11 cellular contexts compared by ENCODE assay signal in the genomic region with DNA sequence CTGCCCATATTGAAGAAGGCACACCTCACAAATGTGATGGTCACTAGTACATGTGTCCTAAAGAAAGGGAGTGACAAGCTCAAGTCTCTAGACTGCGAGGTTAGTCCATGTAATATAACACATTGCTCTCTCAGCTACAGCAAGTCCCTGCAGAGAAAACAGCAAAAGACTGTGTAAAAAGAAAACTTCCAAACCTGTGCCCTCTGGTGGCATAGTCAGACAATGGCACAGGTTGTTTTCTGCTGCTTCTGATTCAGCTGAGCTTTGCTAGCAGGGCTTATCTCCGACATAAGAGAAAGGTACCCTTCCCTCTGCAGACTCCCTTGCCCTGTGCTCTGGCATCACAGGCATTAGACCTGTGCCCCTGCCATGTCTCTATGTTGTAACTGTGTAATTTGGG. TPM values are rescaled to one million over a fixed set of nuclear protein-coding genes. Genes with fewer than 3 reads are reported as not detected.
DNase-seq lines count a peak whose midpoint lies in the region; TF ChIP-seq lines count a peak whose summit lies in the region.
"Had no signal": no experiment of that assay in that cellular context is flagged by ENCODE, and none has a peak within 500 bp of the region (broad histone marks: within the 10 kb centered on the region; RNA-seq: fewer than 3 reads in every experiment).

No MANE protein-coding gene starts in this region.

- no peaks in the 10 kb centered on the region for H3K36me3 Mint-ChIP-seq in neural crest cell (ENCODE audit: low read depth)

- intact Hi-C loops in dorsolateral prefrontal cortex (cut with DNase I): loop anchor here in 1 of 2 donors (10.0 kb wide), 1 partner anchor 355 kb away; no protein-coding TSS in a partner anchor

- H3K27ac ChIP-seq in dorsolateral prefrontal cortex (no peak overlapping the region), tibial nerve (no peak overlapping the region)
- H3K27ac ChIP-seq: ascending aorta had no signal

- DNase-seq in NCI-H526 (lab: John Stamatoyannopoulos, UW) (peak; percentile 31 to 46), dorsolateral prefrontal cortex (no peak), neural crest cell (ENCODE audit: low read depth, low spot score) (no peak), T-helper 9 cell (no peak), NCI-H1694 treated with DMSO at 0.1 percent for 48 hours (lab: John Stamatoyannopoulos, UW) (no peak), NCI-H1092 (lab: John Stamatoyannopoulos, UW) (no peak), tibial nerve (ENCODE audit: low spot score in 2 of 2) (no peak)
- DNase-seq: activated CD4-positive, alpha-beta T cell treated with anti-CD3 and anti-CD28 coated beads, Interleukin-2, amount 10 ng/mL, durations not matched to agents 24 days and 14 days had no signal

- TF ChIP-seq CTCF in GM12875 (IDR thresholded peaks at IDR 0.05; ENCODE audit: borderline replicate concordance, insufficient read depth, low read depth, low read length): 0 out of 2 replicates have a peak, but pooled peaks have one; percentile 25
- TF ChIP-seq CTCF in dorsolateral prefrontal cortex (IDR thresholded peaks at IDR 0.05 in 54 of 56, conservative IDR thresholded peaks at IDR 0.05 in 2 of 56; ENCODE audit: low read depth in 1 of 56, partially characterized antibody in 56 of 56): peak in 33 of 56 donors; percentile 9 to 50 (median 28)
- TF ChIP-seq CTCF in neural crest cell (conservative IDR thresholded peaks at IDR 0.05): peak; percentile 43
- TF ChIP-seq CTCF in tibial nerve (IDR thresholded peaks at IDR 0.05): peak in 1 of 5 experiments; percentile 5

- H3K4me1 Mint-ChIP-seq in neural crest cell: no peaks in the 10 kb centered on the region
- H3K4me1 Mint-ChIP-seq: activated CD4-positive, alpha-beta T cell treated with anti-CD3 and anti-CD28 coated beads, Interleukin-2, amount 10 ng/mL, durations not matched to agents 24 days and 14 days had no signal

- no peaks in the 10 kb centered on the region for H3K36me3 ChIP-seq in tibial nerve
- H3K36me3 ChIP-seq: ascending aorta had no signal

- no peak overlapping the region for H3K27ac Mint-ChIP-seq in neural crest cell (ENCODE audit: unreplicated experiment)
- H3K27ac Mint-ChIP-seq: activated CD4-positive, alpha-beta T cell treated with anti-CD3 and anti-CD28 coated beads, Interleukin-2, amount 10 ng/mL, durations not matched to agents 24 days and 14 days had no signal

- H3K9me3 ChIP-seq in tibial nerve: no peaks in the 10 kb centered on the region
- H3K9me3 ChIP-seq: ascending aorta had no signal

- no peak overlapping the region for H3K4me3 ChIP-seq in GM12875 (ENCODE audit: low read depth, low read length)
- no peak overlapping the region for H3K4me3 ChIP-seq in dorsolateral prefrontal cortex
- H3K4me3 ChIP-seq in tibial nerve: no peak overlapping the region
- H3K4me3 ChIP-seq: ascending aorta had no signal

- H3K4me3 Mint-ChIP-seq in neural crest cell: no peak overlapping the region
- H3K4me3 Mint-ChIP-seq: activated CD4-positive, alpha-beta T cell treated with anti-CD3 and anti-CD28 coated beads, Interleukin-2, amount 10 ng/mL, durations not matched to agents 24 days and 14 days had no signal

- H3K9me3 Mint-ChIP-seq in neural crest cell: peaks cover 5% of the 10 kb centered on the region
- H3K9me3 Mint-ChIP-seq: activated CD4-positive, alpha-beta T cell treated with anti-CD3 and anti-CD28 coated beads, Interleukin-2, amount 10 ng/mL, durations not matched to agents 24 days and 14 days had no signal

- peaks cover 5% of the 10 kb centered on the region for H3K27me3 Mint-ChIP-seq in neural crest cell (ENCODE audit: low read depth)
- H3K27me3 Mint-ChIP-seq: activated CD4-positive, alpha-beta T cell treated with anti-CD3 and anti-CD28 coated beads, Interleukin-2, amount 10 ng/mL, durations not matched to agents 24 days and 14 days had no signal

- H3K4me1 ChIP-seq in tibial nerve: no peaks in the 10 kb centered on the region
- H3K4me1 ChIP-seq: ascending aorta had no signal

- TF ChIP-seq POLR2A in tibial nerve (IDR thresholded peaks at IDR 0.05): no peak

- TF ChIP-seq EP300 in tibial nerve (IDR thresholded peaks at IDR 0.05): no peak

- H3K27me3 ChIP-seq in dorsolateral prefrontal cortex: peaks cover 0 to 97% (median 54%) of the 10 kb centered on the region in 45 donors
- peaks cover 0 to 8% of the 10 kb centered on the region in 2 donors for H3K27me3 ChIP-seq in tibial nerve
- H3K27me3 ChIP-seq: ascending aorta had no signal

- WGBS in tibial nerve, 2 donors: 36 to 73% methylated on average over 2 of the region's 2 CpGs

RNA-seq across cellular contexts. Expression of gene SERPINA7, which starts 1.4 kb away (rescaled TPM):
- total RNA-seq in dorsolateral prefrontal cortex (1 to 10 TPM in 1 of 120 experiments, under 1 TPM in 1, not detected in 118; 0.33 to 1.2 TPM), neural crest cell (not detected in 2 replicates), tibial nerve (not detected)
- total RNA-seq: activated CD4-positive, alpha-beta T cell treated with anti-CD3 and anti-CD28 coated beads, Interleukin-2, amount 10 ng/mL, durations not matched to agents 24 days and 14 days; sciatic nerve had no signal

Comparison
In these comparisons a context has a peak if more than half of its experiments do, and no peak if none do; other contexts are left out.
1. DNase-seq: peak in NCI-H526 (2 of 2); none in dorsolateral prefrontal cortex (0 of 10), neural crest cell (single experiment), T-helper 9 cell (single experiment), NCI-H1694 treated with DMSO at 0.1 percent for 48 hours (single experiment), NCI-H1092 (single experiment) and tibial nerve (0 of 2).